Comparison of ENCODE assay signal across 18 cellular contexts in the genomic region with DNA sequence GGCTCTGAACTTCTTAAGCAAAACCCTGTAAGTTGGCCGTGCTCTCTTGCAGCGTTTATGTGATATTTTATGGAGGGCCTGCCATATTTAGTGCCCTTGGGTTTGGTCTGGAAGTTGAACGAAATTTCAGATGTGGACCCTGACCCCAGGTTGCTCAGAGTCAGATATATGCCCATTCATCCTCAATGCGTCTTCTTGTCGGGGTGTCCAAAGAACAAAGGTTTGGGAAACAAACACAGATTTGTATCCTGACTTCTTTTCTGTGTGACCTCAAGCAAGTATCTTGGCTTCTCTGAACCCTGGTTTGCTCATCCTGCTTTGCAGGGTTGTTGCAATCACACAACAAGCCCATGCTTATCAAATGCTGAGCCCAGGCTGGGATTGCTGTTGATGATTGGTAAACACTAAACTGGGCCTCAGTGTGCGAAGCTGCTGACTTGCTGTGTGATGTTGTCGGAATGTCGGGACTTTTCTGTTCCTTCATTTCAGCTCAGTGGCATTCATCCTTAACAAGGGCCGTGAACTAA.
A peak's percentile ranks its signal among the peaks of the same experiment; 100 is the strongest.
DNase-seq lines count a peak whose midpoint lies in the region; ATAC-seq and TF ChIP-seq lines count a peak whose summit lies in the region.
"Had no signal": no experiment of that assay in that cellular context is flagged by ENCODE, and none has a peak within 500 bp of the region (broad histone marks: within the 10 kb centered on the region; RNA-seq: fewer than 3 reads in every experiment).

No MANE protein-coding gene starts in this region.

- no peaks in the 10 kb centered on the region for H3K9me3 Mint-ChIP-seq in activated CD4-positive, alpha-beta T cell treated with anti-CD3 and anti-CD28 coated beads for 36 hours (ENCODE audit: low read depth)
- H3K9me3 Mint-ChIP-seq: CD8-positive, alpha-beta memory T cell; HFFc6 had no signal

- DNase-seq in RWPE1 (ENCODE audit: low spot score), result no peak
- peak; percentile 57 for DNase-seq in epithelial cell of esophagus (ENCODE audit: low read depth)
- DNase-seq in psoas muscle, result no peak
- no peak for DNase-seq in activated CD4-positive, alpha-beta T cell treated with anti-CD3 and anti-CD28 coated beads for 36 hours
- no peak for DNase-seq in caudate nucleus (lab: John Stamatoyannopoulos, UW)
- DNase-seq in central memory CD4-positive, alpha-beta T cell, result no peak
- DNase-seq: AML-193, Caco-2, DND-41, GDM1, GOT3, HFFc6 had no signal

- no peaks in the 10 kb centered on the region for H3K4me1 Mint-ChIP-seq in activated CD4-positive, alpha-beta T cell treated with anti-CD3 and anti-CD28 coated beads for 36 hours
- H3K4me1 Mint-ChIP-seq: CD8-positive, alpha-beta memory T cell had no signal

- intact Hi-C loops in psoas muscle (cut with DNase I), result no loop called here
- intact Hi-C loops in activated CD4-positive, alpha-beta T cell treated with anti-CD3 and anti-CD28 coated beads for 36 hours (cut with DNase I, micrococcal nuclease), result no loop called here

- no peaks in the 10 kb centered on the region for H3K4me1 ChIP-seq in HEK293 (ENCODE audit: control insufficient read depth, insufficient read depth, low read length)
- H3K4me1 ChIP-seq in psoas muscle, result peaks cover 61% of the 10 kb centered on the region

- no peak overlapping the region for H3K27ac Mint-ChIP-seq in activated CD4-positive, alpha-beta T cell treated with anti-CD3 and anti-CD28 coated beads for 36 hours
- H3K27ac Mint-ChIP-seq: HFFc6 had no signal

- H3K4me3 Mint-ChIP-seq in activated CD4-positive, alpha-beta T cell treated with anti-CD3 and anti-CD28 coated beads for 36 hours, result no peak overlapping the region
- H3K4me3 Mint-ChIP-seq: CD8-positive, alpha-beta memory T cell; HFFc6 had no signal

- H3K4me3 ChIP-seq in HEK293 (ENCODE audit: low read depth, low read length) (no peak overlapping the region), epithelial cell of esophagus (ENCODE audit: low read length) (no peak overlapping the region), psoas muscle (no peak overlapping the region)
- H3K4me3 ChIP-seq: BLaER1, HAP-1 had no signal

- no peaks in the 10 kb centered on the region for H3K9me3 ChIP-seq in HEK293 (ENCODE audit: control insufficient read depth, insufficient read depth, low read depth, low read length)
- no peaks in the 10 kb centered on the region for H3K9me3 ChIP-seq in psoas muscle
- H3K9me3 ChIP-seq: HAP-1 had no signal

- peaks cover 9% of the 10 kb centered on the region for H3K27me3 Mint-ChIP-seq in activated CD4-positive, alpha-beta T cell treated with anti-CD3 and anti-CD28 coated beads for 36 hours

- H3K36me3 ChIP-seq in HEK293 (ENCODE audit: control insufficient read depth in 2 of 2, insufficient read depth in 1 of 2, low read length in 2 of 2) (no peaks in the 10 kb centered on the region), psoas muscle (ENCODE audit: insufficient read depth in 1 of 2, low read depth in 1 of 2) (no peaks in the 10 kb centered on the region)
- H3K36me3 ChIP-seq: BLaER1, HAP-1 had no signal

- no peaks in the 10 kb centered on the region for H3K27me3 ChIP-seq in psoas muscle (ENCODE audit: insufficient read depth in 3 of 3, low read length in 2 of 3)
- H3K27me3 ChIP-seq: BLaER1 had no signal

- POLR2A ChIA-PET in HEK293 (lab: Yijun Ruan, JAX) (no interaction called here), RWPE1 (lab: Yijun Ruan, JAX; ENCODE audit: low non-redundant PET) (no interaction called here)
- POLR2A ChIA-PET in activated CD4-positive, alpha-beta T cell treated with anti-CD3 and anti-CD28 coated beads for 36 hours (lab: Charles Lee), result no interaction called here

- TF ChIP-seq CTCF in HEK293 (tag by site-specific recombination; IDR thresholded peaks at IDR 0.05) (no peak), RWPE1 (conservative IDR thresholded peaks at IDR 0.05; ENCODE audit: low read depth) (no peak), epithelial cell of esophagus (IDR thresholded peaks at IDR 0.05; ENCODE audit: insufficient read depth, low read depth, low read length, missing control alignments) (no peak), psoas muscle (IDR thresholded peaks at IDR 0.05) (no peak)

- no peak overlapping the region for H3K27ac ChIP-seq in HEK293 (ENCODE audit: extremely low read depth, low read depth, low read length)
- 0 out of 2 replicates have a peak overlapping the region, but pooled peaks have one; percentile 4 for H3K27ac ChIP-seq in RWPE1
- peak overlapping the region; percentile 97 for H3K27ac ChIP-seq in psoas muscle
- no peak overlapping the region for H3K27ac ChIP-seq in caudate nucleus (ENCODE audit: low read depth, low read length)
- H3K27ac ChIP-seq: BLaER1, HL-60 had no signal

- CTCF ChIA-PET in HEK293 (lab: Yijun Ruan, JAX) (no interaction called here), RWPE1 (lab: Yijun Ruan, JAX) (interaction anchor here (0.6 to 0.7 kb wide), 2 partner anchors 207 to 289 kb away, joined by 3 read pairs; no protein-coding TSS in a partner anchor)
- CTCF ChIA-PET in activated CD4-positive, alpha-beta T cell treated with anti-CD3 and anti-CD28 coated beads for 36 hours (lab: Charles Lee), result no interaction called here

- WGBS in psoas muscle, 3 donors, result 93 to 97% (median 95%) methylated on average over 9 of the region's 9 CpGs

- ATAC-seq in psoas muscle (no peak), HG03432 (IDR thresholded peaks at IDR 0.05; ENCODE audit: unreplicated experiment) (no peak)
- no peak for ATAC-seq in activated CD4-positive, alpha-beta T cell treated with anti-CD3 and anti-CD28 coated beads for 36 hours

- H3K36me3 Mint-ChIP-seq in activated CD4-positive, alpha-beta T cell treated with anti-CD3 and anti-CD28 coated beads for 36 hours (ENCODE audit: low read depth), result no peaks in the 10 kb centered on the region
- H3K36me3 Mint-ChIP-seq: CD8-positive, alpha-beta memory T cell had no signal

TF ChIP-seq in HEK293, 187 proteins besides CTCF, POLR2A, EP300 and RAD21:
- TF ChIP-seq, protein P1, sequence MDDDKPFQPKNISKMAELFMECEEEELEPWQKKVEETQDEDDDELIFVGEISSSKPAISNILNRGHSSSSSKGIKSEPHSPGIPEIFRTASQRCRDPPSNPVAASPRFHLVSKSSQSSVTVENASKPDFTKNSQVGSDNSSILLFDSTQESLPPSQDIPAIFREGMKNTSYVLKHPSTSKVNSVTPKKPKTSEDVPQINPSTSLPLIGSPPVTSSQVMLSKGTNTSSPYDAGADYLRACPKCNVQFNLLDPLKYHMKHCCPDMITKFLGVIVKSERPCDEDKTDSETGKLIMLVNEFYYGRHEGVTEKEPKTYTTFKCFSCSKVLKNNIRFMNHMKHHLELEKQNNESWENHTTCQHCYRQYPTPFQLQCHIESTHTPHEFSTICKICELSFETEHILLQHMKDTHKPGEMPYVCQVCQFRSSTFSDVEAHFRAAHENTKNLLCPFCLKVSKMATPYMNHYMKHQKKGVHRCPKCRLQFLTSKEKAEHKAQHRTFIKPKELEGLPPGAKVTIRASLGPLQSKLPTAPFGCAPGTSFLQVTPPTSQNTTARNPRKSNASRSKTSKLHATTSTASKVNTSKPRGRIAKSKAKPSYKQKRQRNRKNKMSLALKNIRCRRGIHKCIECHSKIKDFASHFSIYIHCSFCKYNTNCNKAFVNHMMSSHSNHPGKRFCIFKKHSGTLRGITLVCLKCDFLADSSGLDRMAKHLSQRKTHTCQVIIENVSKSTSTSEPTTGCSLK (tag by site-specific recombination; IDR thresholded peaks at IDR 0.05), result no peak
- no peak for TF ChIP-seq ZNF37A (tag by site-specific recombination; IDR thresholded peaks at IDR 0.05)
- TF ChIP-seq, protein P2, sequence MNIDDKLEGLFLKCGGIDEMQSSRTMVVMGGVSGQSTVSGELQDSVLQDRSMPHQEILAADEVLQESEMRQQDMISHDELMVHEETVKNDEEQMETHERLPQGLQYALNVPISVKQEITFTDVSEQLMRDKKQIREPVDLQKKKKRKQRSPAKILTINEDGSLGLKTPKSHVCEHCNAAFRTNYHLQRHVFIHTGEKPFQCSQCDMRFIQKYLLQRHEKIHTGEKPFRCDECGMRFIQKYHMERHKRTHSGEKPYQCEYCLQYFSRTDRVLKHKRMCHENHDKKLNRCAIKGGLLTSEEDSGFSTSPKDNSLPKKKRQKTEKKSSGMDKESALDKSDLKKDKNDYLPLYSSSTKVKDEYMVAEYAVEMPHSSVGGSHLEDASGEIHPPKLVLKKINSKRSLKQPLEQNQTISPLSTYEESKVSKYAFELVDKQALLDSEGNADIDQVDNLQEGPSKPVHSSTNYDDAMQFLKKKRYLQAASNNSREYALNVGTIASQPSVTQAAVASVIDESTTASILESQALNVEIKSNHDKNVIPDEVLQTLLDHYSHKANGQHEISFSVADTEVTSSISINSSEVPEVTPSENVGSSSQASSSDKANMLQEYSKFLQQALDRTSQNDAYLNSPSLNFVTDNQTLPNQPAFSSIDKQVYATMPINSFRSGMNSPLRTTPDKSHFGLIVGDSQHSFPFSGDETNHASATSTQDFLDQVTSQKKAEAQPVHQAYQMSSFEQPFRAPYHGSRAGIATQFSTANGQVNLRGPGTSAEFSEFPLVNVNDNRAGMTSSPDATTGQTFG (tag by site-specific recombination; IDR thresholded peaks at IDR 0.05; ENCODE audit: borderline replicate concordance), result no peak
- no peak for TF ChIP-seq ZNF155 (tag by site-specific recombination; IDR thresholded peaks at IDR 0.05)
- 0 out of 2 replicates have a peak, but pooled peaks have one; percentile 17 for TF ChIP-seq ZNF768 (tag by site-specific recombination; IDR thresholded peaks at IDR 0.05)

Comparison
In these comparisons a context has a peak if more than half of its experiments do, and no peak if none do; other contexts are left out.
1. H3K27ac ChIP-seq: peak in RWPE1 (single experiment) and psoas muscle (single experiment); none in HEK293 (single experiment) and caudate nucleus (single experiment).